8 cellular contexts compared by ENCODE assay signal in genomic region chr18:62881509-62882016, GRCh38.
DNase-seq lines count a peak whose midpoint lies in the region; ATAC-seq and TF ChIP-seq lines count a peak whose summit lies in the region.

No MANE protein-coding gene starts in this region.

- WGBS in ovary, 3 donors: 51 to 74% (median 59%) methylated on average over 4 of the region's 4 CpGs

- no peak overlapping the region for H3K27ac ChIP-seq in ovary

- no peaks in the 10 kb centered on the region for H3K4me1 ChIP-seq in BE2C
- H3K4me1 ChIP-seq in ovary (ENCODE audit: insufficient read depth): no peaks in the 10 kb centered on the region

- H3K4me3 ChIP-seq in BE2C (ENCODE audit: low read depth, low read length) (no peak overlapping the region), ovary (no peak overlapping the region)

- TF ChIP-seq CTCF in BE2C (IDR thresholded peaks at IDR 0.05; ENCODE audit: low read depth, low read length): no peak
- TF ChIP-seq CTCF in ovary (IDR thresholded peaks at IDR 0.05): no peak

- H3K9me3 ChIP-seq in BE2C (no peaks in the 10 kb centered on the region), ovary (no peaks in the 10 kb centered on the region)

- TF ChIP-seq EP300 in ovary (IDR thresholded peaks at IDR 0.05): no peak

- intact Hi-C loops in ovary (cut with DNase I): no loop called here

- H3K27me3 ChIP-seq in BE2C (no peaks in the 10 kb centered on the region), ovary (no peaks in the 10 kb centered on the region)

- H3K36me3 ChIP-seq in BE2C (no peaks in the 10 kb centered on the region), ovary (no peaks in the 10 kb centered on the region)

- peak; percentile 69 for ATAC-seq in stimulated activated naive CD8-positive, alpha-beta T cell treated with anti-CD3 and anti-CD28 coated beads, Interleukin-15, Interleukin-2, amounts not matched to agents 100 U/mL and 50 U/mL, for 24 hours
- no peak for ATAC-seq in HG02623 (IDR thresholded peaks at IDR 0.05; ENCODE audit: unreplicated experiment)

- TF ChIP-seq POLR2A in erythroblast (IDR thresholded peaks at IDR 0.05; ENCODE audit: low read length) (no peak), ovary (IDR thresholded peaks at IDR 0.05) (no peak)

- DNase-seq in AG08396 (ENCODE audit: low spot score) (peak; percentile 83), H4 (ENCODE audit: low spot score) (peak; percentile 90), NCI-H748 (lab: John Stamatoyannopoulos, UW; ENCODE audit: unreplicated experiment) (peak; percentile 79), erythroblast (lab: John Stamatoyannopoulos, UW) (peak; percentile 19 to 52), BE2C (no peak), ovary (no peak)
- DNase-seq in stimulated activated naive CD8-positive, alpha-beta T cell treated with anti-CD3 and anti-CD28 coated beads, Interleukin-15, Interleukin-2, amounts not matched to agents 100 U/mL and 50 U/mL, for 24 hours: no peak

Comparison
In these comparisons a context has a peak if more than half of its experiments do, and no peak if none do; other contexts are left out.
1. DNase-seq: peak in AG08396 (single experiment), H4 (single experiment), NCI-H748 (single experiment) and erythroblast (2 of 2); none in stimulated activated naive CD8-positive, alpha-beta T cell treated with anti-CD3 and anti-CD28 coated beads, Interleukin-15, Interleukin-2, amounts not matched to agents 100 U/mL and 50 U/mL, for 24 hours (single experiment), BE2C (single experiment) and ovary (0 of 5).